Comparison of ENCODE assay signal across 24 cellular contexts in the genomic region with DNA sequence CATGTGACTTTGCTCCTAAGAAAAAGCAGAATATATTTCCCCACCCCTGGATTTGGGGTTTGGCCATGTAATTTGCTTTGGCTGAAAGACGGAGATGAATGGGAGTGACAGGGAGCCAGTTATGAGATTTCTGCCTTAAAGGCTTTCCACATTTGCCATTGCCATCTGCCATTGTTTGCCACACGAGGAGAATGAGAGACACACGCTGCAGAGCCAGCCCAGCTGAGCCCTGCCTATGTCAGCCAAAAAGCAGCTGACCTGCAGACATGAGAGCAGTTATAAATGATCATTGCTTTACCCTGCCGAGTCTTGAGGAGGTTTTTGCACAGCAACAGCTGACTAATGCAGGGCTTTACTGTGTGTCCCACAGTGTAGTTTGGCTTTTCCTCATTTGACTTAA. TPM values are rescaled to one million over a fixed set of nuclear protein-coding genes. Genes with fewer than 3 reads are reported as not detected.
DNase-seq lines count a peak whose midpoint lies in the region; ATAC-seq and TF ChIP-seq lines count a peak whose summit lies in the region.
"Had no signal": no experiment of that assay in that cellular context is flagged by ENCODE, and none has a peak within 500 bp of the region (broad histone marks: within the 10 kb centered on the region; RNA-seq: fewer than 3 reads in every experiment).

No MANE protein-coding gene starts in this region.

- no peak overlapping the region for H3K4me2 ChIP-seq in GM23338

- H3F3A ChIP-seq in GM23338 (replicated peaks; ENCODE audit: low read depth), result no peaks in the 10 kb centered on the region

- CTCF ChIA-PET in HEK293 (lab: Yijun Ruan, JAX), result interaction anchor here (0.6 to 3.2 kb wide), 2 partner anchors 42 to 264 kb away, joined by 3 to 14 read pairs; no protein-coding TSS in a partner anchor

- no peak for DNase-seq in GM23338 (ENCODE audit: low spot score)
- peak; percentile 11 for DNase-seq in SK-MEL-5 (ENCODE audit: low read depth, low spot score)
- DNase-seq in esophagus muscularis mucosa (ENCODE audit: extremely low spot score), result peak; percentile 66
- no peak for DNase-seq in breast epithelium (ENCODE audit: low spot score in 2 of 2)
- DNase-seq in NCI-H748 treated with DMSO at 0.1 percent for 48 hours (lab: John Stamatoyannopoulos, UW), result no peak
- DNase-seq: C1 segment of cervical spinal cord; Calu3; CD4-positive, alpha-beta memory T cell; COR-L47; DMS53; DMS79 treated with DMSO at 0.1 percent for 48 hours; GF-D8; GM23248; H9; HFFc6 had no signal

- intact Hi-C loops in esophagus muscularis mucosa (cut with DNase I), result no loop called here
- intact Hi-C loops in breast epithelium (cut with DNase I; ENCODE audit: low total_unique reads), result loop anchor here (10.0 kb wide), 1 partner anchor 259 kb away; no protein-coding TSS in a partner anchor

- peaks cover 10% of the 10 kb centered on the region for H3K27me3 Mint-ChIP-seq in GM23338 (ENCODE audit: insufficient read depth, low read depth, poor library complexity)

- TF ChIP-seq CTCF in GM23338 (conservative IDR thresholded peaks at IDR 0.05; ENCODE audit: low read depth in 2 of 2) (no peak), HEK293 (tag by site-specific recombination; IDR thresholded peaks at IDR 0.05) (no peak), esophagus muscularis mucosa (IDR thresholded peaks at IDR 0.05) (no peak), breast epithelium (IDR thresholded peaks at IDR 0.05) (no peak)

- no peak for TF ChIP-seq EP300 in esophagus muscularis mucosa (IDR thresholded peaks at IDR 0.05)

- in situ Hi-C loops in SK-MEL-5 (cut with HindIII; ENCODE audit: low pct_unique_long_range_greater_than_20kb, low sequenced_read_pairs), result loop anchor here (25.0 kb wide), 1 partner anchor 217 kb away; no protein-coding TSS in a partner anchor

- no peaks in the 10 kb centered on the region for H3K36me3 ChIP-seq in GM23338 (ENCODE audit: insufficient read depth)
- H3K36me3 ChIP-seq in HEK293 (ENCODE audit: control insufficient read depth in 2 of 2, insufficient read depth in 1 of 2, low read length in 2 of 2), result no peaks in the 10 kb centered on the region
- H3K36me3 ChIP-seq in esophagus muscularis mucosa, result no peaks in the 10 kb centered on the region
- no peaks in the 10 kb centered on the region for H3K36me3 ChIP-seq in breast epithelium

- H3K4me3 ChIP-seq in GM23338 (no peak overlapping the region), HEK293 (ENCODE audit: low read depth, low read length) (no peak overlapping the region), esophagus muscularis mucosa (no peak overlapping the region), breast epithelium (no peak overlapping the region)
- H3K4me3 ChIP-seq: GM23248 had no signal

- H3K79me2 ChIP-seq in GM23338 (replicated peaks; ENCODE audit: insufficient read depth), result no peaks in the 10 kb centered on the region

- peaks cover 4% of the 10 kb centered on the region; the same call in 1 of the 3 replicates for H3K9me3 Mint-ChIP-seq in GM23338
- H3K9me3 Mint-ChIP-seq: CD4-positive, alpha-beta memory T cell; H9 had no signal

- no peak overlapping the region for H3K27ac Mint-ChIP-seq in GM23338
- H3K27ac Mint-ChIP-seq: H9, HFFc6 had no signal

- no peaks in the 10 kb centered on the region for H4K20me1 ChIP-seq in GM23338 (replicated peaks; ENCODE audit: insufficient read depth)

- WGBS in esophagus muscularis mucosa, result 84% methylated on average over 4 of the region's 4 CpGs

- H3K27ac ChIP-seq in GM23338 (ENCODE audit: low read depth) (no peak overlapping the region), HEK293 (ENCODE audit: extremely low read depth, low read depth, low read length) (no peak overlapping the region), esophagus muscularis mucosa (replicated peaks in 1 of 4) (no peak overlapping the region), breast epithelium (no peak overlapping the region)
- H3K27ac ChIP-seq: GM23248 had no signal

- peaks cover 11% of the 10 kb centered on the region; the same call in 2 of the 3 replicates for H3K4me1 Mint-ChIP-seq in GM23338

- H3K27me3 ChIP-seq in GM23338 (ENCODE audit: insufficient read depth) (no peaks in the 10 kb centered on the region), esophagus muscularis mucosa (no peaks in the 10 kb centered on the region), breast epithelium (no peaks in the 10 kb centered on the region)

- H3K4me1 ChIP-seq in GM23338 (ENCODE audit: insufficient read depth) (peaks cover 9% of the 10 kb centered on the region; the same call in 1 of the 2 replicates), HEK293 (ENCODE audit: control insufficient read depth, insufficient read depth, low read length) (no peaks in the 10 kb centered on the region), esophagus muscularis mucosa (peaks cover 6 to 14% (median 9%) of the 10 kb centered on the region in 4 donors), breast epithelium (no peaks in the 10 kb centered on the region)

- peaks cover 4% of the 10 kb centered on the region; the same call in 1 of the 3 replicates for H3K36me3 Mint-ChIP-seq in GM23338 (ENCODE audit: low read depth)
- H3K36me3 Mint-ChIP-seq: CD4-positive, alpha-beta memory T cell had no signal

- no peaks in the 10 kb centered on the region for H3K9me2 ChIP-seq in GM23338 (ENCODE audit: insufficient read depth)

- no peak for ATAC-seq in GM23338
- ATAC-seq in HG02973 (IDR thresholded peaks at IDR 0.05; ENCODE audit: unreplicated experiment), result no peak
- ATAC-seq: HCT116 had no signal

- POLR2A ChIA-PET in HEK293 (lab: Yijun Ruan, JAX), result no interaction called here

- no peak overlapping the region for H2AFZ ChIP-seq in GM23338
- H2AFZ ChIP-seq: GM23248 had no signal

- H3K9me3 ChIP-seq in HEK293 (ENCODE audit: control insufficient read depth, insufficient read depth, low read depth, low read length) (no peaks in the 10 kb centered on the region), esophagus muscularis mucosa (no peaks in the 10 kb centered on the region), breast epithelium (no peaks in the 10 kb centered on the region)

- H3K4me3 Mint-ChIP-seq in GM23338, result no peak overlapping the region
- H3K4me3 Mint-ChIP-seq: CD4-positive, alpha-beta memory T cell; H9; HFFc6 had no signal

- TF ChIP-seq POLR2A in esophagus muscularis mucosa (IDR thresholded peaks at IDR 0.05; ENCODE audit: low read depth) (no peak), breast epithelium (IDR thresholded peaks at IDR 0.05) (no peak)

TF ChIP-seq in GM23338, 12 proteins besides CTCF, POLR2A, EP300 and RAD21:
- TF ChIP-seq JUNB (IDR thresholded peaks at IDR 0.05; ENCODE audit: unreplicated experiment), result no peak
- peak; percentile 87 for TF ChIP-seq ZNF331 (CRISPR knock-in tag; IDR thresholded peaks at IDR 0.05; ENCODE audit: low read depth)

TF ChIP-seq in HEK293, 187 proteins besides CTCF, POLR2A, EP300 and RAD21:
- TF ChIP-seq ZNF596 (tag by site-specific recombination; IDR thresholded peaks at IDR 0.05) (no peak), SETDB1 (IDR thresholded peaks at IDR 0.05; ENCODE audit: insufficient read length, low read length) (peak; percentile 24)

RNA-seq across cellular contexts. Expression of a gene that starts 40.6 kb away (rescaled TPM):
- 6.8 and 7.2 TPM in 2 replicates for total RNA-seq in GM23338 (2014; rRNA removed; shearing (Covaris generic))
- polyA plus RNA-seq in GM23338 (2016; fragmentation: Nextera tagmentation; extraction: Ambion mirVana), result 3.3 and 4.6 TPM in 2 replicates
- total RNA-seq in SK-MEL-5 (2014; rRNA removed; shearing (Covaris generic)), result 1.8 and 2.8 TPM in 2 replicates
- polyA plus RNA-seq in SK-MEL-5 (2015; cell fraction: cytosol; rRNA removed), result 5.9 and 7.5 TPM in 2 replicates
- 3.0 and 4.4 TPM in 2 replicates for polyA plus RNA-seq in SK-MEL-5 (2015; cell fraction: nucleus; rRNA removed)
- total RNA-seq in esophagus muscularis mucosa, result 100 to 1,000 TPM in 2 of 4 donors, 10 to 100 TPM in 2; 79.7 to 142 (median 104) TPM
- total RNA-seq in breast epithelium, result 100 to 1,000 TPM in 1 of 3 donors, 10 to 100 TPM in 2; 13.9 to 108 (median 29.5) TPM

RNA-seq across cellular contexts. Expression of a gene that starts 51.1 kb away (rescaled TPM):
- total RNA-seq in GM23338 (2014; rRNA removed; shearing (Covaris generic)), result 5.3 and 5.9 TPM in 2 replicates
- 2.5 and 3.2 TPM in 2 replicates for polyA plus RNA-seq in GM23338 (2016; fragmentation: Nextera tagmentation; extraction: Ambion mirVana)
- not detected in 2 replicates for total RNA-seq in SK-MEL-5 (2014; rRNA removed; shearing (Covaris generic))
- not detected in 2 replicates for polyA plus RNA-seq in SK-MEL-5 (2015; cell fraction: cytosol; rRNA removed)
- polyA plus RNA-seq in SK-MEL-5 (2015; cell fraction: nucleus; rRNA removed), result not detected in 2 replicates
- not detected for total RNA-seq in esophagus muscularis mucosa
- not detected for total RNA-seq in breast epithelium
- total RNA-seq: A172; A673; Calu3; CD4-positive, alpha-beta memory T cell; Daoy; G401; GM23248; H4; HFFc6 had no signal
- polyA plus RNA-seq: BJ; CD4-positive, alpha-beta memory T cell; GM23248 had no signal

Comparison
In these comparisons a context has a peak if more than half of its experiments do, and no peak if none do; other contexts are left out.
1. DNase-seq: peak in SK-MEL-5 (single experiment) and esophagus muscularis mucosa (single experiment); none in GM23338 (single experiment), breast epithelium (0 of 2) and NCI-H748 treated with DMSO at 0.1 percent for 48 hours (single experiment).